ENCODE assay signal across 1 cellular context in genomic region chr16:3106205-3106928, GRCh38.
TF ChIP-seq lines count a peak whose summit lies in the region.

No MANE protein-coding gene starts in this region.

TF ChIP-seq in K562, 482 proteins besides CTCF, POLR2A, EP300 and RAD21 (continues in another document):
- peak; percentile 53 to 71; a peak in 3 of 4 replicates for TF ChIP-seq MNT (conservative IDR thresholded peaks at IDR 0.05)
- peak; percentile 58; the same call in 1 of the 2 replicates for TF ChIP-seq TAF7 (tag; IDR thresholded peaks at IDR 0.05)
- peak; percentile 62; the same call in 1 of the 2 replicates for TF ChIP-seq L3MBTL2 (IDR thresholded peaks at IDR 0.05)
- peak; percentile 66 for TF ChIP-seq RBBP5 (IDR thresholded peaks at IDR 0.05; ENCODE audit: borderline replicate concordance, insufficient read depth, low read length, poor library complexity, severe bottlenecking)
- TF ChIP-seq ZNF561 (CRISPR knock-in tag; conservative IDR thresholded peaks at IDR 0.05): 0 out of 2 replicates have a peak, but pooled peaks have one; percentile 28
- TF ChIP-seq SMC3 (conservative IDR thresholded peaks at IDR 0.05; ENCODE audit: insufficient read depth, low read depth, low read length): 0 out of 2 replicates have a peak, but pooled peaks have one; percentile 5
- no peak for TF ChIP-seq NUFIP1 (IDR thresholded peaks at IDR 0.05; ENCODE audit: partially characterized antibody)
- peak; percentile 81; the same call in 1 of the 2 replicates for TF ChIP-seq ZBTB9 (CRISPR knock-in tag; IDR thresholded peaks at IDR 0.05)
- no peak for TF ChIP-seq HNRNPUL1 (IDR thresholded peaks at IDR 0.05; ENCODE audit: low read length)
- no peak for TF ChIP-seq RBM39 (optimal IDR thresholded peaks at IDR 0.05; ENCODE audit: low read depth, low read length)
- TF ChIP-seq CCNT2 (IDR thresholded peaks at IDR 0.05; ENCODE audit: borderline replicate concordance, extremely low read depth, insufficient read length, low read depth, low read length): peak; percentile 50
- TF ChIP-seq STAG1 (CRISPR knock-in tag; IDR thresholded peaks at IDR 0.05; ENCODE audit: borderline replicate concordance): no peak
- peak; percentile 88 for TF ChIP-seq NR4A1 (CRISPR knock-in tag; IDR thresholded peaks at IDR 0.05)
- TF ChIP-seq NR4A1 (tag; IDR thresholded peaks at IDR 0.05): 0 out of 2 replicates have a peak, but pooled peaks have one; percentile 63
- peak; percentile 20; the same call in 1 of the 2 replicates for TF ChIP-seq BHLHE40 (IDR thresholded peaks at IDR 0.05; ENCODE audit: low read length)
- peak; percentile 65; the same call in 1 of the 2 replicates for TF ChIP-seq FOXO4 (CRISPR knock-in tag; IDR thresholded peaks at IDR 0.05)
- TF ChIP-seq ZNF740 (CRISPR knock-in tag; IDR thresholded peaks at IDR 0.05): 0 out of 2 replicates have a peak, but pooled peaks have one; percentile 33
- no peak for TF ChIP-seq ZNF740 (tag; IDR thresholded peaks at IDR 0.05)
- peak; percentile 80; the same call in 1 of the 2 replicates for TF ChIP-seq RREB1 (CRISPR knock-in tag; IDR thresholded peaks at IDR 0.05)
- TF ChIP-seq ATF7 (IDR thresholded peaks at IDR 0.05): peak; percentile 66; the same call in 1 of the 2 replicates
- peak in 1 of 2 experiments; percentile 39; a peak in 2 of 4 replicates for TF ChIP-seq NONO (IDR thresholded peaks at IDR 0.05; ENCODE audit: low read depth in 2 of 2, low read length in 1 of 2)
- peak; percentile 63 for TF ChIP-seq RBM22 (IDR thresholded peaks at IDR 0.05; ENCODE audit: low read depth, low read length, poor library complexity, severe bottlenecking)
- TF ChIP-seq FOXK2 (conservative IDR thresholded peaks at IDR 0.05 in 1 of 2, IDR thresholded peaks at IDR 0.05 in 1 of 2; ENCODE audit: low read depth in 2 of 2): 0 out of 4 replicates have a peak, but pooled peaks have one; percentile 30 to 46
- TF ChIP-seq TFAP4 (CRISPR knock-in tag; IDR thresholded peaks at IDR 0.05; ENCODE audit: borderline replicate concordance): peak; percentile 90
- peak; percentile 82 to 91 for TF ChIP-seq UBTF (IDR thresholded peaks at IDR 0.05; ENCODE audit: borderline replicate concordance in 1 of 2, low read depth in 2 of 2, low read length in 2 of 2)
- peak; percentile 70 for TF ChIP-seq KDM5B (IDR thresholded peaks at IDR 0.05; ENCODE audit: insufficient replicate concordance, low read depth, low read length)
- TF ChIP-seq DIDO1 (tag; IDR thresholded peaks at IDR 0.05; ENCODE audit: low read depth): peak; percentile 54
- peak; percentile 87 for TF ChIP-seq FIP1L1 (IDR thresholded peaks at IDR 0.05; ENCODE audit: low read depth, low read length, poor library complexity, severe bottlenecking)
- no peak for TF ChIP-seq RHOXF2B (CRISPR knock-in tag; conservative IDR thresholded peaks at IDR 0.05)
- no peak for TF ChIP-seq HDAC3 (IDR thresholded peaks at IDR 0.05; ENCODE audit: borderline replicate concordance, partially characterized antibody)
- TF ChIP-seq TBP (optimal IDR thresholded peaks at IDR 0.05; ENCODE audit: low read depth, low read length): peak; percentile 71
- TF ChIP-seq E2F8 (IDR thresholded peaks at IDR 0.05; ENCODE audit: low read depth, partially characterized antibody): peak; percentile 73
- TF ChIP-seq SRF (CRISPR knock-in tag; IDR thresholded peaks at IDR 0.05): 0 out of 4 replicates have a peak, but pooled peaks of 1 of the 2 experiments have one; percentile 42
- TF ChIP-seq DMBX1 (CRISPR knock-in tag; IDR thresholded peaks at IDR 0.05; ENCODE audit: borderline replicate concordance): peak; percentile 46; the same call in 1 of the 2 replicates
- peak; percentile 70 for TF ChIP-seq PRDM10 (IDR thresholded peaks at IDR 0.05; ENCODE audit: partially characterized antibody)
